Comparison of ENCODE assay signal across 1 cellular context in genomic region chr2:65434592-65435241, GRCh38.
TF ChIP-seq lines count a peak whose summit lies in the region.

No MANE protein-coding gene starts in this region.

TF ChIP-seq in HepG2, 621 proteins besides CTCF, POLR2A, EP300 and RAD21:
- no peak for TF ChIP-seq RBM39 (IDR thresholded peaks at IDR 0.05; ENCODE audit: low read depth, low read length, poor library complexity, severe bottlenecking)
- 0 out of 2 replicates have a peak, but pooled peaks have one; percentile 30 for TF ChIP-seq MAZ (IDR thresholded peaks at IDR 0.05; ENCODE audit: borderline replicate concordance, low read depth, low read length)
- TF ChIP-seq MAZ (CRISPR knock-in tag; IDR thresholded peaks at IDR 0.05; ENCODE audit: low read depth) = no peak
- 0 out of 2 replicates have a peak, but pooled peaks have one; percentile 15 for TF ChIP-seq ZNF547 (CRISPR knock-in tag; IDR thresholded peaks at IDR 0.05)
- TF ChIP-seq DNMT3B (CRISPR knock-in tag; conservative IDR thresholded peaks at IDR 0.05) = 0 out of 2 replicates have a peak, but pooled peaks have one; percentile 4
- TF ChIP-seq MXI1 (IDR thresholded peaks at IDR 0.05; ENCODE audit: borderline replicate concordance, low read depth, low read length) = 0 out of 3 replicates have a peak, but pooled peaks have one; percentile 48
- 0 out of 2 replicates have a peak, but pooled peaks have one; percentile 4 for TF ChIP-seq ZNF644 (CRISPR knock-in tag; IDR thresholded peaks at IDR 0.05; ENCODE audit: low read depth)
- TF ChIP-seq SIX1 (CRISPR knock-in tag; IDR thresholded peaks at IDR 0.05; ENCODE audit: borderline replicate concordance) = no peak
- TF ChIP-seq MIER2 (CRISPR knock-in tag; IDR thresholded peaks at IDR 0.05) = peak; percentile 20; the same call in 1 of the 2 replicates
- no peak for TF ChIP-seq NCOA5 (CRISPR knock-in tag; IDR thresholded peaks at IDR 0.05)
- no peak for TF ChIP-seq ADNP (CRISPR knock-in tag; IDR thresholded peaks at IDR 0.05)
- TF ChIP-seq, protein P1, sequence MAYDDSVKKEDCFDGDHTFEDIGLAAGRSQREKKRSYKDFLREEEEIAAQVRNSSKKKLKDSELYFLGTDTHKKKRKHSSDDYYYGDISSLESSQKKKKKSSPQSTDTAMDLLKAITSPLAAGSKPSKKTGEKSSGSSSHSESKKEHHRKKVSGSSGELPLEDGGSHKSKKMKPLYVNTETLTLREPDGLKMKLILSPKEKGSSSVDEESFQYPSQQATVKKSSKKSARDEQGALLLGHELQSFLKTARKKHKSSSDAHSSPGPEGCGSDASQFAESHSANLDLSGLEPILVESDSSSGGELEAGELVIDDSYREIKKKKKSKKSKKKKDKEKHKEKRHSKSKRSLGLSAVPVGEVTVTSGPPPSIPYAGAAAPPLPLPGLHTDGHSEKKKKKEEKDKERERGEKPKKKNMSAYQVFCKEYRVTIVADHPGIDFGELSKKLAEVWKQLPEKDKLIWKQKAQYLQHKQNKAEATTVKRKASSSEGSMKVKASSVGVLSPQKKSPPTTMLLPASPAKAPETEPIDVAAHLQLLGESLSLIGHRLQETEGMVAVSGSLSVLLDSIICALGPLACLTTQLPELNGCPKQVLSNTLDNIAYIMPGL (CRISPR knock-in tag; IDR thresholded peaks at IDR 0.05; ENCODE audit: borderline replicate concordance in 1 of 2, low read depth in 1 of 2) = 0 out of 4 replicates have a peak, but pooled peaks of 1 of the 2 experiments have one; percentile 8
- 0 out of 2 replicates have a peak, but pooled peaks have one; percentile 40 for TF ChIP-seq HIC2 (CRISPR knock-in tag; IDR thresholded peaks at IDR 0.05; ENCODE audit: low read depth)
- 0 out of 2 replicates have a peak, but pooled peaks have one; percentile 16 for TF ChIP-seq NAIF1 (CRISPR knock-in tag; IDR thresholded peaks at IDR 0.05; ENCODE audit: borderline replicate concordance)
- no peak for TF ChIP-seq ZBTB25 (CRISPR knock-in tag; IDR thresholded peaks at IDR 0.05)
- TF ChIP-seq HDAC2 (CRISPR knock-in tag; IDR thresholded peaks at IDR 0.05) = 0 out of 2 replicates have a peak, but pooled peaks have one; percentile 4
- TF ChIP-seq SAP130 (CRISPR knock-in tag; IDR thresholded peaks at IDR 0.05; ENCODE audit: low read depth) = 0 out of 2 replicates have a peak, but pooled peaks have one; percentile 24
- TF ChIP-seq ZEB1 (IDR thresholded peaks at IDR 0.05; ENCODE audit: insufficient replicate concordance, low read depth) = peak; percentile 43
- peak in 1 of 2 experiments; percentile 82; a peak in 1 of 4 replicates for TF ChIP-seq REST (IDR thresholded peaks at IDR 0.05; ENCODE audit: borderline replicate concordance in 1 of 2, low read depth in 1 of 2, low read length in 2 of 2)
- TF ChIP-seq RFX3 (CRISPR knock-in tag; IDR thresholded peaks at IDR 0.05) = peak; percentile 69
- no peak for TF ChIP-seq LRRFIP1 (CRISPR knock-in tag; conservative IDR thresholded peaks at IDR 0.05)
- peak; percentile 26; the same call in 1 of the 2 replicates for TF ChIP-seq SIN3A (IDR thresholded peaks at IDR 0.05; ENCODE audit: borderline replicate concordance, low read depth, low read length)
- no peak for TF ChIP-seq FLYWCH1 (CRISPR knock-in tag; IDR thresholded peaks at IDR 0.05)
- TF ChIP-seq, protein P2, sequence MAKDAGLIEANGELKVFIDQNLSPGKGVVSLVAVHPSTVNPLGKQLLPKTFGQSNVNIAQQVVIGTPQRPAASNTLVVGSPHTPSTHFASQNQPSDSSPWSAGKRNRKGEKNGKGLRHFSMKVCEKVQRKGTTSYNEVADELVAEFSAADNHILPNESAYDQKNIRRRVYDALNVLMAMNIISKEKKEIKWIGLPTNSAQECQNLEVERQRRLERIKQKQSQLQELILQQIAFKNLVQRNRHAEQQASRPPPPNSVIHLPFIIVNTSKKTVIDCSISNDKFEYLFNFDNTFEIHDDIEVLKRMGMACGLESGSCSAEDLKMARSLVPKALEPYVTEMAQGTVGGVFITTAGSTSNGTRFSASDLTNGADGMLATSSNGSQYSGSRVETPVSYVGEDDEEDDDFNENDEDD (CRISPR knock-in tag; IDR thresholded peaks at IDR 0.05; ENCODE audit: borderline replicate concordance) = 0 out of 2 replicates have a peak, but pooled peaks have one; percentile 16
- no peak for TF ChIP-seq SMARCC2 (IDR thresholded peaks at IDR 0.05)
- TF ChIP-seq ZNF263 (CRISPR knock-in tag; IDR thresholded peaks at IDR 0.05) = no peak
- no peak for TF ChIP-seq ZNF598 (CRISPR knock-in tag; IDR thresholded peaks at IDR 0.05; ENCODE audit: borderline replicate concordance)
- TF ChIP-seq, protein P3, sequence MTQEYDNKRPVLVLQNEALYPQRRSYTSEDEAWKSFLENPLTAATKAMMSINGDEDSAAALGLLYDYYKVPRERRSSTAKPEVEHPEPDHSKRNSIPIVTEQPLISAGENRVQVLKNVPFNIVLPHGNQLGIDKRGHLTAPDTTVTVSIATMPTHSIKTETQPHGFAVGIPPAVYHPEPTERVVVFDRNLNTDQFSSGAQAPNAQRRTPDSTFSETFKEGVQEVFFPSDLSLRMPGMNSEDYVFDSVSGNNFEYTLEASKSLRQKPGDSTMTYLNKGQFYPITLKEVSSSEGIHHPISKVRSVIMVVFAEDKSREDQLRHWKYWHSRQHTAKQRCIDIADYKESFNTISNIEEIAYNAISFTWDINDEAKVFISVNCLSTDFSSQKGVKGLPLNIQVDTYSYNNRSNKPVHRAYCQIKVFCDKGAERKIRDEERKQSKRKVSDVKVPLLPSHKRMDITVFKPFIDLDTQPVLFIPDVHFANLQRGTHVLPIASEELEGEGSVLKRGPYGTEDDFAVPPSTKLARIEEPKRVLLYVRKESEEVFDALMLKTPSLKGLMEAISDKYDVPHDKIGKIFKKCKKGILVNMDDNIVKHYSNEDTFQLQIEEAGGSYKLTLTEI (CRISPR knock-in tag; conservative IDR thresholded peaks at IDR 0.05) = no peak
- TF ChIP-seq EHMT2 (IDR thresholded peaks at IDR 0.05; ENCODE audit: borderline replicate concordance, low read depth, low read length) = 0 out of 2 replicates have a peak, but pooled peaks have one; percentile 41
- TF ChIP-seq, protein P4, sequence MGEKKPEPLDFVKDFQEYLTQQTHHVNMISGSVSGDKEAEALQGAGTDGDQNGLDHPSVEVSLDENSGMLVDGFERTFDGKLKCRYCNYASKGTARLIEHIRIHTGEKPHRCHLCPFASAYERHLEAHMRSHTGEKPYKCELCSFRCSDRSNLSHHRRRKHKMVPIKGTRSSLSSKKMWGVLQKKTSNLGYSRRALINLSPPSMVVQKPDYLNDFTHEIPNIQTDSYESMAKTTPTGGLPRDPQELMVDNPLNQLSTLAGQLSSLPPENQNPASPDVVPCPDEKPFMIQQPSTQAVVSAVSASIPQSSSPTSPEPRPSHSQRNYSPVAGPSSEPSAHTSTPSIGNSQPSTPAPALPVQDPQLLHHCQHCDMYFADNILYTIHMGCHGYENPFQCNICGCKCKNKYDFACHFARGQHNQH (CRISPR knock-in tag; IDR thresholded peaks at IDR 0.05) = no peak
- TF ChIP-seq TBX2 (CRISPR knock-in tag; IDR thresholded peaks at IDR 0.05; ENCODE audit: borderline replicate concordance) = no peak
- 0 out of 2 replicates have a peak, but pooled peaks have one; percentile 10 for TF ChIP-seq RNF219 (CRISPR knock-in tag; IDR thresholded peaks at IDR 0.05)
- peak; percentile 74 for TF ChIP-seq RFX1 (IDR thresholded peaks at IDR 0.05)
- no peak for TF ChIP-seq ZXDC (CRISPR knock-in tag; IDR thresholded peaks at IDR 0.05)
- no peak for TF ChIP-seq REXO4 (CRISPR knock-in tag; IDR thresholded peaks at IDR 0.05; ENCODE audit: borderline replicate concordance)
- no peak for TF ChIP-seq GATAD1 (CRISPR knock-in tag; IDR thresholded peaks at IDR 0.05)
- no peak for TF ChIP-seq YEATS2 (CRISPR knock-in tag; IDR thresholded peaks at IDR 0.05; ENCODE audit: borderline replicate concordance)
- TF ChIP-seq ZNF546 (CRISPR knock-in tag; conservative IDR thresholded peaks at IDR 0.05) = no peak
